In the genomic region with DNA sequence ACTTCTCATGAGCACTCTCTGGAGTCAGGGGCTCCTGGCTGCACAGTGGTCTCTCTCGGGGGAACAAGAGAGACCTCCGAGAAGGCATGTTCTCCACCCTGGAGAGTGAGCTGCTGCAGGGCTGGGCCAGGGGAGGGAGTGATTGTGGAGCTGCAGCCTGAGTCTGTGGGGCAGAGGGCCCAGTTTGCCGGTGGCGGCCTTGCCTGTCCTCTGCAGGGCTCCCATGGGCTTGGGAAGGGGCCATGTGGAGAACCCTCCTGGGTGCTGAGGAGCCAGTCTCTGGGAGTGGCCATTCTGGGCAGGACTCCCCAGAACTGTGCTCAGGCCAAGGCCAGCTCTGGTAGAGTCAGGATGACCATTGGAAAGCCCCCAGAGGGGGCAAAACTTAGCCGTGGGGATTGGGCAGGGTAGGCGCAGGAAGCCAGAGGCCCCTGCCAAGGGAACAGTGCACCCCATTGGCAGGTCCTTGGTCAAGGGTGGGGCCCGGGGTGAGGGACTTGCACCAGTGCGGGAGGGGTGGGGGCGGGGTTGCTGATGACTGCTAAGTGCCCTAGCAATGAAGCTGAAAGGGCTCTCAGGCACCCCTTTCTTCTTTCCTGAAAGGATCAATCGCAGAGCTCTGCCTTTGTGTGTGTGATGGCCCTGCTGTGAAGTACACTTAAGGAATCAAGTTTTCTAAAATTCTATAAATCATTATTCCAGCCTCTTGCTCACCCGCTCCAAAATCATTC, we compare ENCODE assay signal across 25 cellular contexts.
DNase-seq lines count a peak whose midpoint lies in the region; ATAC-seq and TF ChIP-seq lines count a peak whose summit lies in the region.
"Had no signal": no experiment of that assay in that cellular context is flagged by ENCODE, and none has a peak within 500 bp of the region (broad histone marks: within the 10 kb centered on the region; RNA-seq: fewer than 3 reads in every experiment).

No MANE protein-coding gene starts in this region.

- H3K27me3 Mint-ChIP-seq in endodermal cell (ENCODE audit: insufficient read depth) = peaks cover 2% of the 10 kb centered on the region

- H3K9me3 ChIP-seq in DOHH2 (ENCODE audit: control insufficient read depth, insufficient read depth, low read length) = no peaks in the 10 kb centered on the region
- no peaks in the 10 kb centered on the region for H3K9me3 ChIP-seq in Karpas-422 (ENCODE audit: low read length)
- H3K9me3 ChIP-seq in endodermal cell (ENCODE audit: control insufficient read depth, low read length) = no peaks in the 10 kb centered on the region
- peaks cover 7% of the 10 kb centered on the region for H3K9me3 ChIP-seq in WERI-Rb-1 (ENCODE audit: severe bottlenecking)
- H3K9me3 ChIP-seq: upper lobe of right lung had no signal

- no peaks in the 10 kb centered on the region for H3F3A ChIP-seq in DOHH2 (ENCODE audit: control insufficient read depth, insufficient read depth)

- H3K27me3 ChIP-seq in DOHH2 (ENCODE audit: control insufficient read depth, low read length) (peaks cover 84% of the 10 kb centered on the region), Karpas-422 (ENCODE audit: low read length) (0 out of 2 replicates have a peak, but pooled peaks cover 5% of the 10 kb centered on the region), endodermal cell (ENCODE audit: control insufficient read depth, insufficient read depth, low read length, poor library complexity, severe bottlenecking) (no peaks in the 10 kb centered on the region), WERI-Rb-1 (ENCODE audit: insufficient read depth, low read depth, severe bottlenecking) (no peaks in the 10 kb centered on the region)
- H3K27me3 ChIP-seq: upper lobe of right lung had no signal

- H3K4me1 Mint-ChIP-seq in endodermal cell = peaks cover 35% of the 10 kb centered on the region
- H3K4me1 Mint-ChIP-seq: activated T-helper 17 cell treated with anti-CD3 and anti-CD28 coated beads, Interleukin-2, amount 50 U/mL, for 72 hours had no signal

- H3K9me3 Mint-ChIP-seq in endodermal cell = no peaks in the 10 kb centered on the region
- H3K9me3 Mint-ChIP-seq: activated naive CD8-positive, alpha-beta T cell treated with anti-CD3 and anti-CD28 coated beads for 36 hours; activated T-helper 17 cell treated with anti-CD3 and anti-CD28 coated beads, Interleukin-2, amount 50 U/mL, for 72 hours; immature natural killer cell had no signal

- H2AFZ ChIP-seq in Karpas-422 (ENCODE audit: low read length) = no peak overlapping the region

- H3K9me2 ChIP-seq in DOHH2 (replicated peaks; ENCODE audit: control insufficient read depth, low read length) (no peaks in the 10 kb centered on the region), Karpas-422 (replicated peaks; ENCODE audit: insufficient read depth, low read length) (no peaks in the 10 kb centered on the region)

- no peaks in the 10 kb centered on the region for H3K36me3 Mint-ChIP-seq in endodermal cell (ENCODE audit: low read depth)
- H3K36me3 Mint-ChIP-seq: activated naive CD8-positive, alpha-beta T cell treated with anti-CD3 and anti-CD28 coated beads for 36 hours; immature natural killer cell had no signal

- H3K27ac Mint-ChIP-seq in endodermal cell = no peak overlapping the region
- H3K27ac Mint-ChIP-seq: activated T-helper 17 cell treated with anti-CD3 and anti-CD28 coated beads, Interleukin-2, amount 50 U/mL, for 72 hours; memory B cell had no signal

- H3K4me1 ChIP-seq in DOHH2 (ENCODE audit: control insufficient read depth, low read length) = peaks cover 18% of the 10 kb centered on the region
- H3K4me1 ChIP-seq in Karpas-422 (ENCODE audit: low read length) = peaks cover 36% of the 10 kb centered on the region
- H3K4me1 ChIP-seq in endodermal cell (ENCODE audit: control insufficient read depth, insufficient read depth, low read length) = peaks cover 6% of the 10 kb centered on the region
- H3K4me1 ChIP-seq: gastroesophageal sphincter, upper lobe of right lung had no signal

- H4K20me1 ChIP-seq in DOHH2 (ENCODE audit: control insufficient read depth, insufficient read depth, low read depth, low read length) = peaks cover 26% of the 10 kb centered on the region; the same call in 1 of the 2 replicates
- H4K20me1 ChIP-seq in Karpas-422 (ENCODE audit: insufficient read depth, low read depth, low read length) = peaks cover 74% of the 10 kb centered on the region

- no peaks in the 10 kb centered on the region for H3K36me3 ChIP-seq in DOHH2 (ENCODE audit: control insufficient read depth, low read length)
- H3K36me3 ChIP-seq in Karpas-422 (ENCODE audit: insufficient read depth, low read length) = no peaks in the 10 kb centered on the region
- H3K36me3 ChIP-seq in endodermal cell (ENCODE audit: control insufficient read depth, insufficient read depth, low read length) = no peaks in the 10 kb centered on the region
- H3K36me3 ChIP-seq in WERI-Rb-1 = no peaks in the 10 kb centered on the region
- H3K36me3 ChIP-seq: gastroesophageal sphincter, upper lobe of right lung had no signal

- ATAC-seq in GM19455 (IDR thresholded peaks at IDR 0.05; ENCODE audit: unreplicated experiment) = peak; percentile 8
- no peak for ATAC-seq in GM19023 (IDR thresholded peaks at IDR 0.05; ENCODE audit: unreplicated experiment)
- ATAC-seq: gastroesophageal sphincter had no signal

- no peak overlapping the region for H3K9ac ChIP-seq in Karpas-422 (ENCODE audit: low read length)
- H3K9ac ChIP-seq in endodermal cell (ENCODE audit: extremely low read depth, low read length, poor library complexity, severe bottlenecking) = no peak overlapping the region

- WGBS in endodermal cell (ENCODE audit: insufficient coverage in 1 of 2, insufficient read length in 1 of 2), 2 experiments = 85 to 94% methylated on average over 3 to 11 of the region's 11 CpGs

- H3K4me3 Mint-ChIP-seq in endodermal cell = no peak overlapping the region
- H3K4me3 Mint-ChIP-seq: activated naive CD8-positive, alpha-beta T cell treated with anti-CD3 and anti-CD28 coated beads for 36 hours; activated T-helper 17 cell treated with anti-CD3 and anti-CD28 coated beads, Interleukin-2, amount 50 U/mL, for 72 hours; memory B cell had no signal

- H3K4me3 ChIP-seq in DOHH2 (ENCODE audit: low read length) = no peak overlapping the region
- no peak overlapping the region for H3K4me3 ChIP-seq in Karpas-422 (ENCODE audit: low read length)
- H3K4me3 ChIP-seq in endodermal cell (ENCODE audit: low read length) = no peak overlapping the region
- H3K4me3 ChIP-seq in WERI-Rb-1 (ENCODE audit: low read depth, low read length) = no peak overlapping the region
- H3K4me3 ChIP-seq: gastroesophageal sphincter, skin epidermis, upper lobe of right lung had no signal

- H3K4me2 ChIP-seq in DOHH2 (ENCODE audit: low read length) = peak overlapping the region; percentile 57
- H3K4me2 ChIP-seq in Karpas-422 (ENCODE audit: low read depth, low read length, poor library complexity, severe bottlenecking) = peak overlapping the region; percentile 42

- H3K79me2 ChIP-seq in DOHH2 (ENCODE audit: control insufficient read depth, low read length) (no peaks in the 10 kb centered on the region), Karpas-422 (ENCODE audit: low read length) (no peaks in the 10 kb centered on the region)

- H3K27ac ChIP-seq in DOHH2 (ENCODE audit: low read depth, low read length) (no peak overlapping the region), Karpas-422 (ENCODE audit: low read length) (no peak overlapping the region), endodermal cell (ENCODE audit: low read depth, low read length) (no peak overlapping the region), WERI-Rb-1 (no peak overlapping the region)
- H3K27ac ChIP-seq: gastroesophageal sphincter, HL-60, skin epidermis, upper lobe of right lung had no signal

- peak; percentile 46 for DNase-seq in Karpas-422
- peak; percentile 55 for DNase-seq in endodermal cell
- DNase-seq in NCI-H446 treated with DMSO at 0.1 percent for 48 hours (lab: John Stamatoyannopoulos, UW) = no peak
- no peak for DNase-seq in WERI-Rb-1
- DNase-seq in NCI-H748 treated with DMSO at 0.1 percent for 48 hours (lab: John Stamatoyannopoulos, UW) = no peak
- DNase-seq: activated CD4-positive, alpha-beta T cell treated with anti-CD3 and anti-CD28 coated beads for 4 hours; caudate nucleus; hippocampal formation; NCI-H1105; NCI-H2081; NCI-H510A treated with DMSO at 0.1 percent for 48 hours; nucleus accumbens; RPMI8226; stimulated activated CD4-positive, alpha-beta T cell treated with anti-CD3 and anti-CD28 coated beads, Interleukin-1b, Interleukin-23, amount 100 ng/mL, for 48 hours; upper lobe of right lung had no signal

- TF ChIP-seq CTCF in DOHH2 (IDR thresholded peaks at IDR 0.05; ENCODE audit: low read depth, low read length, poor library complexity, severe bottlenecking) (no peak), endodermal cell (conservative IDR thresholded peaks at IDR 0.05) (no peak), WERI-Rb-1 (IDR thresholded peaks at IDR 0.05; ENCODE audit: low read depth, low read length) (no peak)

Comparison
In these comparisons a context has a peak if more than half of its experiments do, and no peak if none do; other contexts are left out.
1. DNase-seq: peak in Karpas-422 (single experiment) and endodermal cell (single experiment); none in NCI-H446 treated with DMSO at 0.1 percent for 48 hours (single experiment), WERI-Rb-1 (single experiment) and NCI-H748 treated with DMSO at 0.1 percent for 48 hours (single experiment).